Comparison of ENCODE assay signal across 8 cellular contexts in the genomic region with DNA sequence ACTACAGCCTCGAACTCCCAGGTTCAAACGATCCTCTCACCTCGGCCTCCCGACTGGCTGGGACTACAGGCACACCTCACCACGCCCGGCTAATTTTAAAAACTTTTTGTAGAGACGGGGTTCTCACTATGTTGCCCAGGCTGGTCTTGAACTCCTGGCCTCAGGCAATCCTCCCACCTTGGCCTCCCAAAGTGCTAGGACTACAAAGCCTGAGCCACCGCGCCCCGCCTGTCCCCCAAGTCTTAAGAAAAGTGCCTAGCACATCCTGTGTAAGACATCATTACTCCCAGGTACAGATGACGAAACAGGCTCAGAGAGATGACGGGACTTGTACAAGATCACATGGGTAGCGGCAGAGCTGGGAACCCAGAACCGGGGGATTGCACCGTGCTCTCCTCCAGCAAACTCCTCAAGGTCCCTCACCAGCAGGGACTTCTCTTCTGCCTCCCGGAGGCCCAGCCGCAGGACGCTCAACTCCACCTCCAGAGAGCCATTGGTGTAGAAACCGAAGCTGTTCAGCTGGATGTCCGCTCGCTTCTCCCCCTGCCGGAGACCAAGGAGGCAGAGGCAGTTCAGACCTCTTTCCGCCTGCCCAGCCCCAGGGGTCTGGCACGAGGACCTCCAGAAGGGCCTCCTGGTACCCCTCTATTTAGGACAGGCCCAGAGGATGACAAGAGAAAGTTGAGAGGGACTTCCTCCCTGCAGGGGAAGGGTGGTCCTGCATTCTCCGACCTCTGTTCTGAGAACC. TPM values are rescaled to one million over a fixed set of nuclear protein-coding genes. Genes with fewer than 3 reads are reported as not detected.
DNase-seq lines count a peak whose midpoint lies in the region; ATAC-seq and TF ChIP-seq lines count a peak whose summit lies in the region.

No MANE protein-coding gene starts in this region.

- H3K4ac ChIP-seq in neuronal stem cell (ENCODE audit: low read length) = no peak overlapping the region

- no peak overlapping the region for H2BK12ac ChIP-seq in neuronal stem cell (ENCODE audit: low read length)

- H2BK5ac ChIP-seq in neuronal stem cell (ENCODE audit: low read length) = peak overlapping the region; percentile 85

- peak overlapping the region; percentile 98 for H2AFZ ChIP-seq in neuronal stem cell (ENCODE audit: low read length)

- H3K9me3 ChIP-seq in Caco-2 (no peaks in the 10 kb centered on the region), SJCRH30 (replicated peaks) (no peaks in the 10 kb centered on the region), gastroesophageal sphincter (no peaks in the 10 kb centered on the region), neuronal stem cell (replicated peaks in 1 of 2; ENCODE audit: control insufficient read depth in 2 of 2, insufficient read depth in 1 of 2, low read depth in 1 of 2, low read length in 2 of 2) (no peaks in the 10 kb centered on the region), thoracic aorta (no peaks in the 10 kb centered on the region)

- peaks cover 6% of the 10 kb centered on the region for H3K79me1 ChIP-seq in neuronal stem cell (ENCODE audit: low read depth, low read length)

- H3K4me1 ChIP-seq in Caco-2 = peaks cover 20% of the 10 kb centered on the region
- H3K4me1 ChIP-seq in SJCRH30 = peaks cover 12% of the 10 kb centered on the region
- H3K4me1 ChIP-seq in gastroesophageal sphincter = peaks cover 0 to 49% (median 24%) of the 10 kb centered on the region in 3 donors
- peaks cover 16 to 19% of the 10 kb centered on the region in 2 donors for H3K4me1 ChIP-seq in neuronal stem cell (ENCODE audit: control insufficient read depth in 2 of 2, insufficient read depth in 1 of 2, low read depth in 1 of 2, low read length in 2 of 2)
- peaks cover 21 to 36% of the 10 kb centered on the region in 2 donors for H3K4me1 ChIP-seq in thoracic aorta (ENCODE audit: control insufficient read depth in 1 of 2, low read depth in 2 of 2)

- TF ChIP-seq POLR2A in gastroesophageal sphincter (IDR thresholded peaks at IDR 0.05) = no peak

- H3K4me3 ChIP-seq in Caco-2 (ENCODE audit: low read depth, low read length) (peak overlapping the region; percentile 81), SJCRH30 (peak overlapping the region; percentile 78), gastroesophageal sphincter (peak overlapping the region; percentile 57 to 81), neuronal stem cell (ENCODE audit: low read length in 2 of 2) (peak overlapping the region; percentile 69 to 84), thoracic aorta (peak overlapping the region; percentile 96)

- H3K4me1 Mint-ChIP-seq in Caco-2 (ENCODE audit: low read depth, unreplicated experiment) = peaks cover 17% of the 10 kb centered on the region

- POLR2A ChIA-PET in Caco-2 (lab: Charles Lee) = interaction anchor here (1.7 kb wide), 1 partner anchor 16 kb away, joined by 4 read pairs; no protein-coding TSS in a partner anchor

- H3K4me2 ChIP-seq in neuronal stem cell (ENCODE audit: insufficient read depth, low read length, poor library complexity, severe bottlenecking) = peak overlapping the region; percentile 71

- H3K9me3 Mint-ChIP-seq in Caco-2 (ENCODE audit: unreplicated experiment) = no peaks in the 10 kb centered on the region

- peak overlapping the region; percentile 81 for H3K18ac ChIP-seq in neuronal stem cell (ENCODE audit: low read length)

- H3K27me3 ChIP-seq in Caco-2 (replicated peaks; ENCODE audit: control insufficient read depth, insufficient read depth, low read length) (no peaks in the 10 kb centered on the region), SJCRH30 (no peaks in the 10 kb centered on the region), gastroesophageal sphincter (no peaks in the 10 kb centered on the region), neuronal stem cell (ENCODE audit: control insufficient read depth in 3 of 3, insufficient read depth in 3 of 3, low read depth in 1 of 3, low read length in 3 of 3) (no peaks in the 10 kb centered on the region), thoracic aorta (replicated peaks; ENCODE audit: insufficient read depth) (no peaks in the 10 kb centered on the region)

- CTCF ChIA-PET in Caco-2 (lab: Charles Lee) = interaction anchor here (1.1 to 1.7 kb wide), 3 partner anchors 16 to 220 kb away, joined by 6 to 11 read pairs (median 9); no protein-coding TSS in a partner anchor

- no peak for TF ChIP-seq EP300 in gastroesophageal sphincter (IDR thresholded peaks at IDR 0.05)

- H3K27ac Mint-ChIP-seq in Caco-2 (ENCODE audit: unreplicated experiment) = peak overlapping the region; percentile 99

- peak overlapping the region; percentile 56 for H3K23ac ChIP-seq in neuronal stem cell (ENCODE audit: low read depth, low read length, poor library complexity)

- H4K91ac ChIP-seq in neuronal stem cell (ENCODE audit: low read depth, low read length, poor library complexity) = no peak overlapping the region

- no peaks in the 10 kb centered on the region for H3K27me3 Mint-ChIP-seq in Caco-2 (ENCODE audit: insufficient read depth, unreplicated experiment)

- DNase-seq in Caco-2 (peak; percentile 84 to 88), HS-5 (ENCODE audit: low read depth) (peak; percentile 43), SJCRH30 (peak; percentile 76 to 78), neuronal stem cell (ENCODE audit: low spot score) (peak; percentile 63), thoracic aorta (ENCODE audit: low spot score) (no peak)
- DNase-seq in activated naive CD4-positive, alpha-beta T cell treated with Interleukin-2 at 50 U/mL for 16 hours = peak; percentile 73

- H2BK15ac ChIP-seq in neuronal stem cell (ENCODE audit: low read length) = no peak overlapping the region

- H3K9ac ChIP-seq in neuronal stem cell (ENCODE audit: low read depth, low read length, poor library complexity) = peak overlapping the region; percentile 0

- peak overlapping the region; percentile 78 for H3K4me3 Mint-ChIP-seq in Caco-2 (ENCODE audit: unreplicated experiment)

- H4K8ac ChIP-seq in neuronal stem cell (ENCODE audit: low read depth, low read length) = no peak overlapping the region

- intact Hi-C loops in Caco-2 (cut with micrococcal nuclease; ENCODE audit: unreplicated experiment) = loop anchor here (1.0 kb wide), 3 partner anchors 75 to 220 kb away; no protein-coding TSS in a partner anchor

- TF ChIP-seq CTCF in Caco-2 (IDR thresholded peaks at IDR 0.05; ENCODE audit: insufficient read depth in 1 of 2, low read depth in 1 of 2, low read length in 1 of 2, severe bottlenecking in 1 of 2, unreplicated experiment in 1 of 2) (peak; percentile 52 to 72), gastroesophageal sphincter (IDR thresholded peaks at IDR 0.05) (peak in 3 of 4 experiments; percentile 70 to 81 (median 73)), thoracic aorta (IDR thresholded peaks at IDR 0.05) (peak; percentile 71)

- H3K27ac ChIP-seq in SJCRH30 (peak overlapping the region; percentile 95; the same call in 1 of the 2 replicates), gastroesophageal sphincter (peak overlapping the region; percentile 78 to 98 (median 96)), neuronal stem cell (replicated peaks; ENCODE audit: low read length) (peak overlapping the region; percentile 99), thoracic aorta (peak overlapping the region; percentile 89 to 92)

- ATAC-seq in gastroesophageal sphincter (peak; percentile 10), thoracic aorta (ENCODE audit: insufficient number of reproducible peaks, low FRiP score, low read depth) (no peak), GM19324 (IDR thresholded peaks at IDR 0.05; ENCODE audit: low FRiP score, unreplicated experiment) (no peak)

- no peak overlapping the region for H2AK5ac ChIP-seq in neuronal stem cell (ENCODE audit: low read depth, low read length)

- BruUV-seq in Caco-2 (replicated peaks; lab: Mats Ljungman, UMichigan) = no TSS peak

- H3K36me3 ChIP-seq in Caco-2 (ENCODE audit: control insufficient read depth, insufficient read depth, low read length) = no peaks in the 10 kb centered on the region; the same call in 1 of the 2 replicates
- H3K36me3 ChIP-seq in SJCRH30 = no peaks in the 10 kb centered on the region
- peaks cover 0 to 31% of the 10 kb centered on the region in 2 donors for H3K36me3 ChIP-seq in gastroesophageal sphincter
- peaks cover 0 to 11% of the 10 kb centered on the region in 2 donors for H3K36me3 ChIP-seq in neuronal stem cell (replicated peaks in 1 of 2; ENCODE audit: control insufficient read depth in 2 of 2, insufficient read depth in 2 of 2, low read length in 2 of 2)
- peaks cover 13% of the 10 kb centered on the region for H3K36me3 ChIP-seq in thoracic aorta

- H3K36me3 Mint-ChIP-seq in Caco-2 (ENCODE audit: insufficient read depth, unreplicated experiment) = peaks cover 51% of the 10 kb centered on the region

- no peak overlapping the region for H2BK120ac ChIP-seq in neuronal stem cell (ENCODE audit: low read depth, low read length)

- H3K14ac ChIP-seq in neuronal stem cell (ENCODE audit: low read length) = no peak overlapping the region

- WGBS in gastroesophageal sphincter (ENCODE audit: low coverage in 1 of 2), 2 donors = 40 to 57% methylated on average over 1 to 6 of the region's 25 CpGs
- WGBS in neuronal stem cell (ENCODE audit: extremely low coverage in 2 of 2, insufficient read length in 2 of 2, insufficient replicate concordance in 1 of 2), 2 donors = no CpG with 5 or more reads among the region's 25 CpGs

RNA-seq across cellular contexts. Expression of a gene that starts 1.0 kb away (rescaled TPM):
- 48.9 and 53.6 TPM in 2 replicates for total RNA-seq in Caco-2 (2022)
- total RNA-seq in SJCRH30 (2014; rRNA removed; shearing (Covaris generic)) = 32.0 and 33.2 TPM in 2 replicates
- 10 to 100 TPM; 44.0 to 68.8 (median 60.1) TPM for total RNA-seq in gastroesophageal sphincter
- polyA plus RNA-seq in neuronal stem cell (2013, experiment 1 of 2) = 54.3 TPM
- polyA plus RNA-seq in neuronal stem cell (2013, experiment 2 of 2) = 53.1 TPM
- total RNA-seq in thoracic aorta = 10 to 100 TPM; 32.2 to 84.2 TPM

RNA-seq across cellular contexts. Expression of a gene that starts 3.1 kb away (rescaled TPM):
- 106 and 107 TPM in 2 replicates for total RNA-seq in Caco-2 (2022)
- total RNA-seq in SJCRH30 (2014; rRNA removed; shearing (Covaris generic)) = 39.3 and 40.5 TPM in 2 replicates
- total RNA-seq in gastroesophageal sphincter = 100 to 1,000 TPM in 3 of 4 donors, 10 to 100 TPM in 1; 94.1 to 129 (median 104) TPM
- polyA plus RNA-seq in neuronal stem cell (2013, experiment 1 of 2) = 49.7 TPM
- polyA plus RNA-seq in neuronal stem cell (2013, experiment 2 of 2) = 50.0 TPM
- 100 to 1,000 TPM in 1 of 2 donors, 10 to 100 TPM in 1; 98.2 to 105 TPM for total RNA-seq in thoracic aorta

RNA-seq across cellular contexts. Expression of a gene that starts 15.9 kb away (rescaled TPM):
- total RNA-seq in Caco-2 (2022) = 19.3 and 21.7 TPM in 2 replicates
- not detected in 2 replicates for total RNA-seq in SJCRH30 (2014; rRNA removed; shearing (Covaris generic))
- total RNA-seq in gastroesophageal sphincter = 100 to 1,000 TPM; 246 to 757 (median 594) TPM
- 0.21 TPM for polyA plus RNA-seq in neuronal stem cell (2013, experiment 1 of 2)
- 0.64 TPM for polyA plus RNA-seq in neuronal stem cell (2013, experiment 2 of 2)
- total RNA-seq in thoracic aorta = 100 to 1,000 TPM; 277 to 754 TPM

RNA-seq across cellular contexts. Expression of a gene that starts 30.9 kb away (rescaled TPM):
- total RNA-seq in Caco-2 (2022) (20.5 and 24.5 TPM in 2 replicates), gastroesophageal sphincter (1 to 10 TPM in 2 of 4 donors, under 1 TPM in 1, not detected in 1; 0.78 to 5.8 (median 1.7) TPM), thoracic aorta (1 to 10 TPM in 1 of 2 donors, under 1 TPM in 1; 0.68 to 7.1 TPM)
- not detected in 2 replicates for total RNA-seq in SJCRH30 (2014; rRNA removed; shearing (Covaris generic))
- 0.18 TPM for polyA plus RNA-seq in neuronal stem cell (2013, experiment 1 of 2)
- polyA plus RNA-seq in neuronal stem cell (2013, experiment 2 of 2) = 0.14 TPM

RNA-seq across cellular contexts. Expression of a gene that starts 36.2 kb away (rescaled TPM):
- not detected in 2 replicates for total RNA-seq in Caco-2 (2022)
- not detected in 2 replicates for total RNA-seq in SJCRH30 (2014; rRNA removed; shearing (Covaris generic))
- 1 to 10 TPM; 2.3 to 7.8 (median 5.7) TPM for total RNA-seq in gastroesophageal sphincter
- 0.06 TPM for polyA plus RNA-seq in neuronal stem cell (2013, experiment 1 of 2)
- polyA plus RNA-seq in neuronal stem cell (2013, experiment 2 of 2) = 0.04 TPM
- 10 to 100 TPM in 1 of 2 donors, 1 to 10 TPM in 1; 7.6 to 12.2 TPM for total RNA-seq in thoracic aorta

Comparison
In these comparisons a context has a peak if more than half of its experiments do, and no peak if none do; other contexts are left out.
1. RNA of a gene that starts 15.9 kb away (total RNA-seq): 277 to 754 TPM in thoracic aorta, 246 to 757 TPM in gastroesophageal sphincter and 19.3 to 21.7 TPM in Caco-2; not detected in SJCRH30; every median in the first group is over 10 times any median in the second.
2. Peak in every context shown above with its lines, with median percentiles within 50 percentile points of each other: H3K4me3 ChIP-seq, CTCF ChIP-seq and H3K27ac ChIP-seq.